In genomic region chr2:122949523-122949922, GRCh38 we compare ENCODE assay signal across 34 cellular contexts.
"Had no signal": no experiment of that assay in that cellular context is flagged by ENCODE, and none has a peak within 500 bp of the region (broad histone marks: within the 10 kb centered on the region; RNA-seq: fewer than 3 reads in every experiment).

No MANE protein-coding gene starts in this region.

- DNase-seq: activated effector memory CD4-positive, alpha-beta T cell treated with anti-CD3 and anti-CD28 coated beads, Interleukin-2, amount 50 U/mL, for 16 hours; activated effector memory CD4-positive, alpha-beta T cell treated with Interleukin-2 at 50 U/mL for 16 hours; activated gamma-delta T cell; activated gamma-delta T cell treated with Interleukin-2 at 50 U/mL for 16 hours; activated naive CD4-positive, alpha-beta T cell; activated naive CD4-positive, alpha-beta T cell treated with anti-CD3 and anti-CD28 coated beads for 36 hours; activated naive CD4-positive, alpha-beta T cell treated with anti-CD3 and anti-CD28 coated beads, Interleukin-2, amount 10 ng/mL, durations not matched to agents 7 days and 5 days; activated naive CD4-positive, alpha-beta T cell treated with anti-CD3 and anti-CD28 coated beads, Interleukin-2, amount 50 U/mL, for 16 hours; activated naive CD4-positive, alpha-beta T cell treated with Interleukin-2 at 50 U/mL for 16 hours; activated naive CD8-positive, alpha-beta T cell treated with anti-CD3 and anti-CD28 coated beads for 36 hours; activated naive CD8-positive, alpha-beta T cell treated with anti-CD3 and anti-CD28 coated beads, Interleukin-2, amount 10 ng/mL, durations not matched to agents 7 days and 5 days; activated naive CD8-positive, alpha-beta T cell treated with anti-CD3 and anti-CD28 coated beads, Interleukin-2, amount 50 U/mL, for 24 hours; activated T-cell treated with anti-CD3 and anti-CD28 coated beads, Interleukin-2, amount 50 U/mL, for 1 hour; activated T-cell treated with anti-CD3 and anti-CD28 coated beads, Interleukin-2, amount 50 U/mL, for 24 hours; activated T-cell treated with anti-CD3 and anti-CD28 coated beads, Interleukin-2, amount 50 U/mL, for 4 hours; activated T-cell treated with anti-CD3 and anti-CD28 coated beads, Interleukin-2, amount 50 U/mL, for 48 hours; activated T-cell treated with anti-CD3 and anti-CD28 coated beads, Interleukin-2, amount 50 U/mL, for 72 hours; adrenal gland; amniotic stem cell; amygdala; anterior cingulate cortex; aorta; body of pancreas; brain microvascular endothelial cell; caudate nucleus; central memory CD4-positive, alpha-beta T cell; cerebellar nuclear complex had no signal

- H3K4me1 ChIP-seq: adrenal gland, ascending aorta, body of pancreas, breast epithelium had no signal

- H3K4me3 ChIP-seq: adrenal gland, ascending aorta, body of pancreas, breast epithelium, cardiac muscle cell had no signal

- H3K27ac ChIP-seq: adrenal gland, ascending aorta, body of pancreas, brain microvascular endothelial cell, breast epithelium, cardiac muscle cell had no signal

- H3K9me3 ChIP-seq: adrenal gland, ascending aorta, body of pancreas, breast epithelium had no signal

- H3K36me3 ChIP-seq: adrenal gland, ascending aorta, brain microvascular endothelial cell, breast epithelium, cardiac muscle cell had no signal

- H3K27me3 ChIP-seq: adrenal gland, ascending aorta, body of pancreas, brain microvascular endothelial cell, breast epithelium, cardiac muscle cell had no signal

- FAIRE-seq: astrocyte, bronchial epithelial cell had no signal

- ATAC-seq: activated naive CD4-positive, alpha-beta T cell treated with anti-CD3 and anti-CD28 coated beads, Interleukin-2, amount 50 U/mL, for 72 hours; activated naive CD8-positive, alpha-beta T cell treated with anti-CD3 and anti-CD28 coated beads, Interleukin-2, amount 50 U/mL, for 24 hours; activated T-cell treated with anti-CD3 and anti-CD28 coated beads, Interleukin-2, amount 50 U/mL, for 4 hours; activated T-cell treated with anti-CD3 and anti-CD28 coated beads, Interleukin-2, amount 50 U/mL, for 72 hours; activated T-helper 17 cell treated with anti-CD3 and anti-CD28 coated beads, Interleukin-2, amount 50 U/mL, for 72 hours; body of pancreas had no signal
